Comparison of ENCODE assay signal across 2 cellular contexts in genomic region chr9:127925959-127926949, GRCh38.
TF ChIP-seq lines count a peak whose summit lies in the region.

No MANE protein-coding gene starts in this region.

TF ChIP-seq in IMR-90, 13 proteins besides CTCF, POLR2A, EP300 and RAD21:
- TF ChIP-seq CEBPB (IDR thresholded peaks at IDR 0.05; ENCODE audit: low read depth, low read length), result no peak
- no peak for TF ChIP-seq SMC3 (IDR thresholded peaks at IDR 0.05; ENCODE audit: low read depth, low read length)
- TF ChIP-seq MAFK (IDR thresholded peaks at IDR 0.05; ENCODE audit: low read depth, low read length), result no peak
- no peak for TF ChIP-seq CHD1 (IDR thresholded peaks at IDR 0.05; ENCODE audit: low read depth, low read length)
- TF ChIP-seq MXI1 (IDR thresholded peaks at IDR 0.05; ENCODE audit: borderline replicate concordance, low read depth, low read length), result no peak
- no peak for TF ChIP-seq RFX5 (IDR thresholded peaks at IDR 0.05; ENCODE audit: low read depth, low read length)
- no peak for TF ChIP-seq USF2 (IDR thresholded peaks at IDR 0.05; ENCODE audit: low read depth, low read length)

TF ChIP-seq in K562, 482 proteins besides CTCF, POLR2A, EP300 and RAD21:
- TF ChIP-seq, protein P1, sequence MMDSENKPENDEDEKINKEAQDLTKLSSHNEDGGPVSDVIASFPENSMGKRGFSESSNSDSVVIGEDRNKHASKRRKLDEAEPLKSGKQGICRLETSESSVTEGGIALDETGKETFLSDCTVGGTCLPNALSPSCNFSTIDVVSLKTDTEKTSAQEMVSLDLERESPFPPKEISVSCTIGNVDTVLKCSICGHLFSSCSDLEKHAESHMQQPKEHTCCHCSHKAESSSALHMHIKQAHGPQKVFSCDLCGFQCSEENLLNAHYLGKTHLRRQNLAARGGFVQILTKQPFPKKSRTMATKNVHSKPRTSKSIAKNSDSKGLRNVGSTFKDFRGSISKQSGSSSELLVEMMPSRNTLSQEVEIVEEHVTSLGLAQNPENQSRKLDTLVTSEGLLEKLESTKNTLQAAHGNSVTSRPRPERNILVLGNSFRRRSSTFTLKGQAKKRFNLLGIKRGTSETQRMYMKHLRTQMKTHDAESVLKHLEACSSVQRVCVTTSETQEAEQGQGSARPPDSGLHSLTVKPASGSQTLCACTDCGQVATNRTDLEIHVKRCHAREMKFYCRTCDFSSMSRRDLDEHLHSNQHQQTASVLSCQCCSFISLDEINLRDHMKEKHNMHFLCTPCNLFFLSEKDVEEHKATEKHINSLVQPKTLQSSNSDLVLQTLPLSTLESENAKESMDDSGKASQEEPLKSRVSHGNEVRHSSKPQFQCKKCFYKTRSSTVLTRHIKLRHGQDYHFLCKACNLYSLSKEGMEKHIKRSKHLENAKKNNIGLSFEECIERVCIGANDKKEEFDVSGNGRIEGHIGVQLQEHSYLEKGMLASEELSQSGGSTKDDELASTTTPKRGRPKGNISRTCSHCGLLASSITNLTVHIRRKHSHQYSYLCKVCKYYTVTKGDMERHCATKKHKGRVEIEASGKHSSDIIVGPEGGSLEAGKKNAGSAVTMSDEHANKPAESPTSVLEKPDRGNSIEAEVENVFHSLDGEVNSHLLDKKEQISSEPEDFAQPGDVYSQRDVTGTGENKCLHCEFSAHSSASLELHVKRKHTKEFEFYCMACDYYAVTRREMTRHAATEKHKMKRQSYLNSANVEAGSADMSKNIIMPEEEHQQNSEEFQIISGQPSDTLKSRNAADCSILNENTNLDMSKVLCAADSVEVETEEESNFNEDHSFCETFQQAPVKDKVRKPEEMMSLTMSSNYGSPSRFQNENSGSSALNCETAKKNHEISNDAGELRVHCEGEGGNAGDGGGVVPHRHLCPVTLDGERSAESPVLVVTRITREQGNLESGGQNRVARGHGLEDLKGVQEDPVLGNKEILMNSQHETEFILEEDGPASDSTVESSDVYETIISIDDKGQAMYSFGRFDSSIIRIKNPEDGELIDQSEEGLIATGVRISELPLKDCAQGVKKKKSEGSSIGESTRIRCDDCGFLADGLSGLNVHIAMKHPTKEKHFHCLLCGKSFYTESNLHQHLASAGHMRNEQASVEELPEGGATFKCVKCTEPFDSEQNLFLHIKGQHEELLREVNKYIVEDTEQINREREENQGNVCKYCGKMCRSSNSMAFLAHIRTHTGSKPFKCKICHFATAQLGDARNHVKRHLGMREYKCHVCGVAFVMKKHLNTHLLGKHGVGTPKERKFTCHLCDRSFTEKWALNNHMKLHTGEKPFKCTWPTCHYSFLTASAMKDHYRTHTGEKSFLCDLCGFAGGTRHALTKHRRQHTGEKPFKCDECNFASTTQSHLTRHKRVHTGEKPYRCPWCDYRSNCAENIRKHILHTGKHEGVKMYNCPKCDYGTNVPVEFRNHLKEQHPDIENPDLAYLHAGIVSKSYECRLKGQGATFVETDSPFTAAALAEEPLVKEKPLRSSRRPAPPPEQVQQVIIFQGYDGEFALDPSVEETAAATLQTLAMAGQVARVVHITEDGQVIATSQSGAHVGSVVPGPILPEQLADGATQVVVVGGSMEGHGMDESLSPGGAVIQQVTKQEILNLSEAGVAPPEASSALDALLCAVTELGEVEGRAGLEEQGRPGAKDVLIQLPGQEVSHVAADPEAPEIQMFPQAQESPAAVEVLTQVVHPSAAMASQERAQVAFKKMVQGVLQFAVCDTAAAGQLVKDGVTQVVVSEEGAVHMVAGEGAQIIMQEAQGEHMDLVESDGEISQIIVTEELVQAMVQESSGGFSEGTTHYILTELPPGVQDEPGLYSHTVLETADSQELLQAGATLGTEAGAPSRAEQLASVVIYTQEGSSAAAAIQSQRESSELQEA (IDR thresholded peaks at IDR 0.05; ENCODE audit: low read depth), result peak; percentile 32; the same call in 1 of the 2 replicates
- TF ChIP-seq ERF (CRISPR knock-in tag; IDR thresholded peaks at IDR 0.05) (no peak), HOMEZ (CRISPR knock-in tag; IDR thresholded peaks at IDR 0.05) (no peak), MLLT1 (IDR thresholded peaks at IDR 0.05) (peak in 1 of 2 experiments; percentile 42; a peak in 1 of 4 replicates), ZNF121 (CRISPR knock-in tag; conservative IDR thresholded peaks at IDR 0.05) (peak; percentile 51), DPF2 (IDR thresholded peaks at IDR 0.05) (0 out of 2 replicates have a peak, but pooled peaks have one; percentile 28), BHLHE40 (IDR thresholded peaks at IDR 0.05; ENCODE audit: low read length) (0 out of 2 replicates have a peak, but pooled peaks have one; percentile 20), ZNF12 (CRISPR knock-in tag; IDR thresholded peaks at IDR 0.05) (0 out of 2 replicates have a peak, but pooled peaks have one; percentile 23)
- TF ChIP-seq, protein P2, sequence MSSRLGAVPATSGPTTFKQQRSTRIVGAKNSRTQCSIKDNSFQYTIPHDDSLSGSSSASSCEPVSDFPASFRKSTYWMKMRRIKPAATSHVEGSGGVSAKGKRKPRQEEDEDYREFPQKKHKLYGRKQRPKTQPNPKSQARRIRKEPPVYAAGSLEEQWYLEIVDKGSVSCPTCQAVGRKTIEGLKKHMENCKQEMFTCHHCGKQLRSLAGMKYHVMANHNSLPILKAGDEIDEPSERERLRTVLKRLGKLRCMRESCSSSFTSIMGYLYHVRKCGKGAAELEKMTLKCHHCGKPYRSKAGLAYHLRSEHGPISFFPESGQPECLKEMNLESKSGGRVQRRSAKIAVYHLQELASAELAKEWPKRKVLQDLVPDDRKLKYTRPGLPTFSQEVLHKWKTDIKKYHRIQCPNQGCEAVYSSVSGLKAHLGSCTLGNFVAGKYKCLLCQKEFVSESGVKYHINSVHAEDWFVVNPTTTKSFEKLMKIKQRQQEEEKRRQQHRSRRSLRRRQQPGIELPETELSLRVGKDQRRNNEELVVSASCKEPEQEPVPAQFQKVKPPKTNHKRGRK (tag; IDR thresholded peaks at IDR 0.05), result peak; percentile 79
